ENCODE assay signal across 8 cellular contexts in the genomic region with DNA sequence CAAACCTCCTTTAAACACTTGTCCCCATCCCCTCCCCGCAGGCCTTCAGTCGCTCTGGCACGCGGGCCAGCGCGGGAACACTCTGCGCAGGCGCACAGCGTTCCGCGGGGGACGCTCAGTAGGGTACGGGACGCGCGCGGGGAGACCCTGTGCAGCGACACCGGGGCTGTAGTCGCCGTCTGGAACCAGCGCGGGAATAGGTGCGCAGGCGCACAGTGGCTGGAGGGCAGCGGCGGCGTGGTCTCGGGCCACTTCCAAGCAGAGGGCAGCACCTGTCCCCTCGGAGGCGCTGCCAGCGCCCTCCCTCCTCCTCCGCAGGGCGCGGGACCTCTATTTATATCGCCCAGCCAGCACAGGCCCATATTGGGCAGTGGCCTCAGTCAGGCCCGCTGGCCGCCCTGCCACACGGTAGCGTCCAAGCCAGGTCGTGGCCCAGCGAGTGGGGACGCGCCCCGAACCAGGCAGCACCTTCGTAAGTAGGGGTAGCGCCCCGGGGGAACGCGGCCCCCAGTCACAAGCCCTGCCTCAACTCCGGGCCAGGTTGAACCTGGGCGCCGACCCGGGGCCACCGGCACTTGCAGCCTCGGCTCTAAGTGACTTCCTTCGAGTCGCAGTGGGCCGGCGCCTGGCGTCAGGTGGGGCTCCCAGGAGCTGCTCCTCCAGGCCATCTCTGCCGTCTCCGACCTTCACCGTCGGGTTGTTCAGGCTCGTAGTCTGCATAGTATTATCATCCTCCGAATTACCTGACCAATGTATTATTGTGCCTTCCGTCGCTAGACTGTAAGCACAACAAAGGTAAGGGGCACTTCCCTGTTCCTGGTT. TPM values are rescaled to one million over a fixed set of nuclear protein-coding genes. Genes with fewer than 3 reads are reported as not detected.
A peak's percentile ranks its signal among the peaks of the same experiment; 100 is the strongest.
DNase-seq lines count a peak whose midpoint lies in the region; ATAC-seq and TF ChIP-seq lines count a peak whose summit lies in the region.

A gene with protein sequence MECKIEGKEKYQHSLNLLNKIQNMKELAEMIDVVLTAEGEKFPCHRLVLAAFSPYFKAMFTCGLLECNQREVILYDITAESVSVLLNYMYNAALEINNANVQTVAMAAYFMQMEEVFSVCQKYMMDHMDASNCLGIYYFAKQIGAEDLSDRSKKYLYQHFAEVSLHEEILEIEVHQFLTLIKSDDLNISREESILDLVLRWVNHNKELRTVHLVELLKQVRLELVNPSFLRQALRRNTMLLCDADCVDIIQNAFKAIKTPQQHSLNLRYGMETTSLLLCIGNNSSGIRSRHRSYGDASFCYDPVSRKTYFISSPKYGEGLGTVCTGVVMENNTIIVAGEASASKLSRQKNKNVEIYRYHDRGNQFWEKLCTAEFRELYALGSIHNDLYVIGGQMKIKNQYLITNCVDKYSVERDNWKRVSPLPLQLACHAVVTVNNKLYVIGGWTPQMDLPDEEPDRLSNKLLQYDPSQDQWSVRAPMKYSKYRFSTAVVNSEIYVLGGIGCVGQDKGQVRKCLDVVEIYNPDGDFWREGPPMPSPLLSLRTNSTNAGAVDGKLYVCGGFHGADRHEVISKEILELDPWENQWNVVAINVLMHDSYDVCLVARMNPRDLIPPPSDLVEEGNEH (plus strand): TSS at position 118 of the 822 bp plus-strand sequence. CDS start 7,830 bp downstream, outside the sequence.

- no peak within 1 kb of the TSS for H4K5ac ChIP-seq in IMR-90 (ENCODE audit: low read depth, low read length)

- in situ Hi-C loops in IMR-90 (cut with MboI; ENCODE audit: low sequenced_read_pairs) = no loop called here
- in situ Hi-C loops in KBM-7 (cut with MboI; ENCODE audit: low pct_unique_long_range_greater_than_20kb, low sequenced_read_pairs) = no loop called here

- no peak within 1 kb of the TSS for H2BK20ac ChIP-seq in IMR-90 (ENCODE audit: low read depth, low read length)

- H3K4me3 ChIP-seq in IMR-90 (ENCODE audit: insufficient read depth, low read depth, low read length) = no peak within 1 kb of the TSS; the same call in 1 of the 2 replicates
- H3K4me3 ChIP-seq in left lung = peak within 1 kb of the TSS; percentile 36 to 40
- no peak within 1 kb of the TSS for H3K4me3 ChIP-seq in OCI-LY7 (ENCODE audit: low read depth, low read length, poor library complexity, severe bottlenecking)

- POLR2A ChIA-PET in IMR-90 (lab: Charles Lee; ENCODE audit: unreplicated experiment) (no interaction called here), OCI-LY7 (lab: Charles Lee) (no interaction called here)

- TF ChIP-seq POLR2A in IMR-90 (IDR thresholded peaks at IDR 0.05; ENCODE audit: low read depth, low read length) = no peak

- 17% methylated on average over 30 of the region's 69 CpGs; no CpG with 5 or more reads in 1 of the 2 experiments for WGBS in IMR-90 (ENCODE audit: extremely low coverage in 2 of 2, insufficient read length in 1 of 2), 2 experiments

- H2BK15ac ChIP-seq in IMR-90 (ENCODE audit: low read depth, low read length) = no peak within 1 kb of the TSS

- no peak within 1 kb of the TSS for H2AK9ac ChIP-seq in IMR-90 (replicated peaks; ENCODE audit: low read depth, low read length, poor library complexity)

- H3K79me2 ChIP-seq in OCI-LY7 (ENCODE audit: insufficient read depth, low read depth, low read length) = no peaks in the 10 kb centered on the region

- H3K4me1 ChIP-seq in IMR-90 (ENCODE audit: control insufficient read depth, insufficient read depth, low read length) = no peaks in the 10 kb centered on the region
- H3K4me1 ChIP-seq in left lung = peaks cover 0 to 20% of the 10 kb centered on the region in 2 donors
- no peaks in the 10 kb centered on the region for H3K4me1 ChIP-seq in OCI-LY7 (ENCODE audit: insufficient read depth, low read length, poor library complexity, severe bottlenecking)

- no peaks in the 10 kb centered on the region for H3K36me3 ChIP-seq in IMR-90 (ENCODE audit: control insufficient read depth, insufficient read depth, low read length)
- no peaks in the 10 kb centered on the region for H3K36me3 ChIP-seq in left lung
- H3K36me3 ChIP-seq in OCI-LY7 (ENCODE audit: insufficient read depth, low read length) = no peaks in the 10 kb centered on the region

- H3K23ac ChIP-seq in IMR-90 (ENCODE audit: low read depth, low read length) = no peak within 1 kb of the TSS

- H4K91ac ChIP-seq in IMR-90 (ENCODE audit: insufficient read depth, low read depth, low read length) = no peak within 1 kb of the TSS

- H3K27me3 ChIP-seq in IMR-90 (ENCODE audit: control insufficient read depth, insufficient read depth, low read length) (peaks cover 56% of the 10 kb centered on the region), left lung (peaks cover 0 to 30% of the 10 kb centered on the region in 2 donors)

- H3K9me3 ChIP-seq in IMR-90 (ENCODE audit: control insufficient read depth, insufficient read depth, low read length) = peaks cover 13% of the 10 kb centered on the region
- peaks cover 0 to 2% of the 10 kb centered on the region in 2 donors for H3K9me3 ChIP-seq in left lung
- H3K9me3 ChIP-seq in OCI-LY7 (ENCODE audit: low read length) = 0 out of 2 replicates have a peak, but pooled peaks cover 3% of the 10 kb centered on the region

- H3K79me1 ChIP-seq in IMR-90 (ENCODE audit: low read depth in 1 of 2, low read length in 2 of 2) = no peaks in the 10 kb centered on the region

- TF ChIP-seq CTCF in IMR-90 (conservative IDR thresholded peaks at IDR 0.05; ENCODE audit: low read depth, low read length) (no peak), left lung (IDR thresholded peaks at IDR 0.05) (no peak), OCI-LY7 (conservative IDR thresholded peaks at IDR 0.05; ENCODE audit: low read length) (no peak)

- dilution Hi-C loops in IMR-90 (cut with HindIII; ENCODE audit: low sequenced_read_pairs, unreplicated experiment) = no loop called here

- CTCF ChIA-PET in IMR-90 (lab: Yijun Ruan, JAX) = no interaction called here
- CTCF ChIA-PET in OCI-LY7 (lab: Charles Lee; ENCODE audit: unreplicated experiment) = no interaction called here

- H2AFZ ChIP-seq in IMR-90 (replicated peaks; ENCODE audit: low read length, poor library complexity) (peak within 1 kb of the TSS; percentile 76), OCI-LY7 (ENCODE audit: low read length) (no peak within 1 kb of the TSS)

- no peak within 1 kb of the TSS for H3K14ac ChIP-seq in IMR-90 (replicated peaks; ENCODE audit: low read depth, low read length)

- BruUV-seq in IMR-90 (replicated peaks; lab: Mats Ljungman, UMichigan) = no TSS peak
- no TSS peak for BruUV-seq in OCI-LY7 (replicated peaks; lab: Mats Ljungman, UMichigan)

- H4K20me1 ChIP-seq in IMR-90 (ENCODE audit: insufficient read depth, low read length) = no peaks in the 10 kb centered on the region
- H4K20me1 ChIP-seq in OCI-LY7 (ENCODE audit: insufficient read depth, low read length) = no peaks in the 10 kb centered on the region

- no peak within 1 kb of the TSS for H3K56ac ChIP-seq in IMR-90 (ENCODE audit: extremely low read depth, insufficient read depth, low read length)

- peak within 1 kb of the TSS; percentile 45; the same call in 1 of the 2 replicates for H3K4me2 ChIP-seq in IMR-90 (ENCODE audit: low read depth, low read length)
- no peak within 1 kb of the TSS for H3K4me2 ChIP-seq in OCI-LY7 (ENCODE audit: low read length)

- TF ChIP-seq RAD21 in IMR-90 (IDR thresholded peaks at IDR 0.05; ENCODE audit: low read length) = no peak

- no peak for DNase-seq in IMR-90
- peak in 30 of 61 donors; percentile 14 to 74 (median 34) for DNase-seq in caudate nucleus (lab: John Stamatoyannopoulos, UW)
- peak in 1 of 2 donors; percentile 84 for DNase-seq in left lung
- peak; percentile 23 for DNase-seq in stimulated activated naive CD8-positive, alpha-beta T cell treated with anti-CD3 and anti-CD28 coated beads, Interleukin-15, Interleukin-2, amounts not matched to agents 100 U/mL and 50 U/mL, for 24 hours
- DNase-seq in OCI-LY7 (ENCODE audit: low spot score) = no peak
- no peak for DNase-seq in activated naive CD4-positive, alpha-beta T cell (lab: John Stamatoyannopoulos, UW)
- DNase-seq in NCI-H226 = no peak
- DNase-seq in KBM-7 = no peak

- ATAC-seq in IMR-90 (ENCODE audit: low read depth) = no peak
- ATAC-seq in left lung = peak; percentile 76
- no peak for ATAC-seq in stimulated activated naive CD8-positive, alpha-beta T cell treated with anti-CD3 and anti-CD28 coated beads, Interleukin-15, Interleukin-2, amounts not matched to agents 100 U/mL and 50 U/mL, for 24 hours

- no peaks in the 10 kb centered on the region for H3K9me2 ChIP-seq in OCI-LY7 (ENCODE audit: insufficient read depth, low read length)

- no peak within 1 kb of the TSS for H4K8ac ChIP-seq in IMR-90 (ENCODE audit: low read depth in 2 of 2, low read length in 2 of 2)

- no peaks in the 10 kb centered on the region for H3K9me1 ChIP-seq in IMR-90 (ENCODE audit: insufficient read depth, low read length)

- H2BK120ac ChIP-seq in IMR-90 (ENCODE audit: low read depth, low read length) = no peak within 1 kb of the TSS

- no peak within 1 kb of the TSS for H3K18ac ChIP-seq in IMR-90 (ENCODE audit: low read depth, low read length)

- H2AK5ac ChIP-seq in IMR-90 (ENCODE audit: low read depth, low read length) = no peak within 1 kb of the TSS

- intact Hi-C loops in IMR-90 (cut with micrococcal nuclease) = no loop called here
- intact Hi-C loops in left lung (cut with DNase I) = no loop called here
- intact Hi-C loops in OCI-LY7 (cut with micrococcal nuclease; ENCODE audit: unreplicated experiment) = no loop called here

- no peak within 1 kb of the TSS for H3K4ac ChIP-seq in IMR-90 (ENCODE audit: low read depth, low read length)

- H2BK5ac ChIP-seq in IMR-90 (ENCODE audit: low read depth, low read length, poor library complexity, severe bottlenecking) = no peak within 1 kb of the TSS

- H3K27ac ChIP-seq in IMR-90 (ENCODE audit: insufficient read depth, low read length) = no peak within 1 kb of the TSS
- H3K27ac ChIP-seq in caudate nucleus (ENCODE audit: low read depth, low read length) = peak within 1 kb of the TSS; percentile 2
- peak within 1 kb of the TSS in 1 of 2 donors; percentile 18 for H3K27ac ChIP-seq in left lung
- H3K27ac ChIP-seq in OCI-LY7 (ENCODE audit: low read depth, low read length, poor library complexity, severe bottlenecking) = no peak within 1 kb of the TSS

- no peak within 1 kb of the TSS for H3K9ac ChIP-seq in IMR-90 (ENCODE audit: low read depth, low read length)

TF ChIP-seq in IMR-90, 13 proteins besides CTCF, POLR2A, EP300 and RAD21 (continues in another document):
- TF ChIP-seq RFX5 (IDR thresholded peaks at IDR 0.05; ENCODE audit: low read depth, low read length) (no peak), BHLHE40 (IDR thresholded peaks at IDR 0.05; ENCODE audit: low read depth, low read length) (no peak)

RNA-seq across cellular contexts. Expression of the gene that starts here (rescaled TPM):
- not detected in 2 replicates for total RNA-seq in IMR-90 (2012; rRNA removed)
- polyA plus RNA-seq in IMR-90 (2012; rRNA removed) = not detected in 2 replicates
- polyA plus RNA-seq in IMR-90 (2012; cell fraction: cytosol; rRNA removed) = not detected in 2 replicates
- polyA plus RNA-seq in IMR-90 (2012; cell fraction: nucleus; rRNA removed; ENCODE audit: low replicate concordance) = not detected in 2 replicates
- 1 to 10 TPM; 1.2 to 2.5 TPM for total RNA-seq in left lung
- total RNA-seq in OCI-LY7 (2014; rRNA removed; shearing (Covaris generic)) = not detected in 2 replicates
- total RNA-seq in OCI-LY7 (2022) = not detected in 2 replicates

Comparison
In these comparisons a context has a peak if more than half of its experiments do, and no peak if none do; other contexts are left out.
1. H3K4me3 ChIP-seq: peak in left lung (2 of 2); none in IMR-90 (single experiment) and OCI-LY7 (single experiment).